In genomic region chr1:68233202-68233601, GRCh38 we compare ENCODE assay signal across 9 cellular contexts. TPM values are rescaled to one million over a fixed set of nuclear protein-coding genes. Genes with fewer than 3 reads are reported as not detected.
DNase-seq lines count a peak whose midpoint lies in the region; ATAC-seq and TF ChIP-seq lines count a peak whose summit lies in the region.
"Had no signal": no experiment of that assay in that cellular context is flagged by ENCODE, and none has a peak within 500 bp of the region (broad histone marks: within the 10 kb centered on the region; RNA-seq: fewer than 3 reads in every experiment).

No MANE protein-coding gene starts in this region.

- no peak for ATAC-seq in activated CD4-positive, alpha-beta T cell treated with anti-CD3 and anti-CD28 coated beads for 36 hours
- no peak for ATAC-seq in GM21367 (IDR thresholded peaks at IDR 0.05; ENCODE audit: unreplicated experiment)

- H3K36me3 ChIP-seq in mucosa of rectum (ENCODE audit: control insufficient read depth in 2 of 2, insufficient read depth in 2 of 2, low read length in 2 of 2) (no peaks in the 10 kb centered on the region), tibial artery (no peaks in the 10 kb centered on the region)

- peak overlapping the region in 1 of 2 donors; percentile 88 for H3K9ac ChIP-seq in mucosa of rectum (ENCODE audit: low read depth in 1 of 2, low read length in 2 of 2)

- peaks cover 59% of the 10 kb centered on the region for H3K27me3 Mint-ChIP-seq in activated CD4-positive, alpha-beta T cell treated with anti-CD3 and anti-CD28 coated beads, Interleukin-2, amount 10 ng/mL, durations not matched to agents 24 days and 14 days
- H3K27me3 Mint-ChIP-seq in activated CD4-positive, alpha-beta T cell treated with anti-CD3 and anti-CD28 coated beads for 36 hours, result peaks cover 43% of the 10 kb centered on the region

- H3K36me3 Mint-ChIP-seq in activated CD4-positive, alpha-beta T cell treated with anti-CD3 and anti-CD28 coated beads, Interleukin-2, amount 10 ng/mL, durations not matched to agents 24 days and 14 days (ENCODE audit: low read depth), result peaks cover 2% of the 10 kb centered on the region
- no peaks in the 10 kb centered on the region for H3K36me3 Mint-ChIP-seq in activated CD4-positive, alpha-beta T cell treated with anti-CD3 and anti-CD28 coated beads for 36 hours (ENCODE audit: low read depth)

- H3K27ac Mint-ChIP-seq in activated CD4-positive, alpha-beta T cell treated with anti-CD3 and anti-CD28 coated beads, Interleukin-2, amount 10 ng/mL, durations not matched to agents 24 days and 14 days, result no peak overlapping the region
- no peak overlapping the region for H3K27ac Mint-ChIP-seq in activated CD4-positive, alpha-beta T cell treated with anti-CD3 and anti-CD28 coated beads for 36 hours

- intact Hi-C loops in activated CD4-positive, alpha-beta T cell treated with anti-CD3 and anti-CD28 coated beads, Interleukin-2, amount 10 ng/mL, durations not matched to agents 24 days and 14 days (cut with micrococcal nuclease), result no loop called here
- intact Hi-C loops in activated CD4-positive, alpha-beta T cell treated with anti-CD3 and anti-CD28 coated beads for 36 hours (cut with DNase I, micrococcal nuclease), result no loop called here
- intact Hi-C loops in tibial artery (cut with DNase I; ENCODE audit: low total_unique reads), result loop anchor here (5.0 kb wide), 2 partner anchors 36 to 111 kb away; no protein-coding TSS in a partner anchor

- H3K27me3 ChIP-seq in mucosa of rectum (ENCODE audit: control insufficient read depth in 2 of 2, insufficient read depth in 2 of 2, low read length in 2 of 2) (no peaks in the 10 kb centered on the region), tibial artery (no peaks in the 10 kb centered on the region)

- peak overlapping the region in 1 of 2 donors; percentile 80 for H3K27ac ChIP-seq in mucosa of rectum (ENCODE audit: low read depth in 2 of 2, low read length in 2 of 2)
- H3K27ac ChIP-seq in tibial artery, result peak overlapping the region; percentile 74 to 88

- CTCF ChIA-PET in activated CD4-positive, alpha-beta T cell treated with anti-CD3 and anti-CD28 coated beads for 36 hours (lab: Charles Lee), result no interaction called here

- H3K9me3 Mint-ChIP-seq in activated CD4-positive, alpha-beta T cell treated with anti-CD3 and anti-CD28 coated beads, Interleukin-2, amount 10 ng/mL, durations not matched to agents 24 days and 14 days, result peaks cover 7% of the 10 kb centered on the region
- H3K9me3 Mint-ChIP-seq in activated CD4-positive, alpha-beta T cell treated with anti-CD3 and anti-CD28 coated beads for 36 hours (ENCODE audit: low read depth), result no peaks in the 10 kb centered on the region

- no peaks in the 10 kb centered on the region for H3K9me3 ChIP-seq in mucosa of rectum (ENCODE audit: control insufficient read depth in 2 of 2, low read length in 2 of 2)
- no peaks in the 10 kb centered on the region for H3K9me3 ChIP-seq in tibial artery

- POLR2A ChIA-PET in activated CD4-positive, alpha-beta T cell treated with anti-CD3 and anti-CD28 coated beads for 36 hours (lab: Charles Lee), result no interaction called here

- peaks cover 6% of the 10 kb centered on the region for H3K4me1 Mint-ChIP-seq in activated CD4-positive, alpha-beta T cell treated with anti-CD3 and anti-CD28 coated beads, Interleukin-2, amount 10 ng/mL, durations not matched to agents 24 days and 14 days
- peaks cover 12% of the 10 kb centered on the region for H3K4me1 Mint-ChIP-seq in activated CD4-positive, alpha-beta T cell treated with anti-CD3 and anti-CD28 coated beads for 36 hours

- peaks cover 8 to 19% of the 10 kb centered on the region in 2 donors for H3K4me1 ChIP-seq in mucosa of rectum (ENCODE audit: control insufficient read depth in 2 of 2, insufficient read depth in 2 of 2, low read length in 2 of 2)
- H3K4me1 ChIP-seq in tibial artery, result peaks cover 0 to 31% (median 12%) of the 10 kb centered on the region in 4 donors

- no peak for DNase-seq in activated CD4-positive, alpha-beta T cell treated with anti-CD3 and anti-CD28 coated beads, Interleukin-2, amount 10 ng/mL, durations not matched to agents 24 days and 14 days
- no peak for DNase-seq in activated CD4-positive, alpha-beta T cell treated with anti-CD3 and anti-CD28 coated beads for 36 hours
- DNase-seq in cardiac fibroblast (ENCODE audit: low read depth in 2 of 2), result no peak
- no peak for DNase-seq in tibial artery
- DNase-seq in NCI-H82 treated with DMSO at 0.1 percent for 48 hours (lab: John Stamatoyannopoulos, UW; ENCODE audit: unreplicated experiment), result no peak
- no peak for DNase-seq in NCI-H1694 (lab: John Stamatoyannopoulos, UW)
- DNase-seq: activated gamma-delta T cell treated with Interleukin-2 at 50 U/mL for 16 hours had no signal

- peak overlapping the region; percentile 64 to 81 for H3K4me3 ChIP-seq in cardiac fibroblast (replicated peaks in 1 of 2; ENCODE audit: low read depth in 2 of 2, low read length in 2 of 2)
- H3K4me3 ChIP-seq in mucosa of rectum (ENCODE audit: low read length in 2 of 2), result peak overlapping the region; percentile 97
- H3K4me3 ChIP-seq in tibial artery, result peak overlapping the region; percentile 64 to 84

- peak overlapping the region; percentile 29 for H3K4me3 Mint-ChIP-seq in activated CD4-positive, alpha-beta T cell treated with anti-CD3 and anti-CD28 coated beads, Interleukin-2, amount 10 ng/mL, durations not matched to agents 24 days and 14 days
- no peak overlapping the region for H3K4me3 Mint-ChIP-seq in activated CD4-positive, alpha-beta T cell treated with anti-CD3 and anti-CD28 coated beads for 36 hours

- TF ChIP-seq CTCF in cardiac fibroblast (IDR thresholded peaks at IDR 0.05; ENCODE audit: low read depth, low read length), result no peak
- no peak for TF ChIP-seq CTCF in tibial artery (IDR thresholded peaks at IDR 0.05)

RNA-seq across cellular contexts. Expression of gene WLS, which starts 0.9 kb away (rescaled TPM):
- 0.19 TPM in 1 of 2 replicates, not detected in the other for total RNA-seq in activated CD4-positive, alpha-beta T cell treated with anti-CD3 and anti-CD28 coated beads, Interleukin-2, amount 10 ng/mL, durations not matched to agents 24 days and 14 days
- total RNA-seq in activated CD4-positive, alpha-beta T cell treated with anti-CD3 and anti-CD28 coated beads for 36 hours, result not detected
